In genomic region chr9:125074976-125075375, GRCh38 we compare ENCODE assay signal across 22 cellular contexts.
DNase-seq lines count a peak whose midpoint lies in the region; TF ChIP-seq lines count a peak whose summit lies in the region.
"Had no signal": no experiment of that assay in that cellular context is flagged by ENCODE, and none has a peak within 500 bp of the region (broad histone marks: within the 10 kb centered on the region; RNA-seq: fewer than 3 reads in every experiment).

No MANE protein-coding gene starts in this region.

- intact Hi-C loops in stomach (cut with DNase I; ENCODE audit: low total_unique reads), result no loop called here
- intact Hi-C loops in mammary epithelial cell (cut with micrococcal nuclease), result no loop called here

- H4K20me1 ChIP-seq in mammary epithelial cell (ENCODE audit: insufficient read depth, low read length), result no peaks in the 10 kb centered on the region

- H3K9me3 ChIP-seq in stomach, result no peaks in the 10 kb centered on the region
- H3K9me3 ChIP-seq in mammary epithelial cell (replicated peaks; ENCODE audit: insufficient read depth, low read length), result no peaks in the 10 kb centered on the region
- H3K9me3 ChIP-seq: colonic mucosa, thyroid gland had no signal

- dilution Hi-C loops in mammary epithelial cell (cut with HindIII; ENCODE audit: low sequenced_read_pairs), result no loop called here

- H3K36me3 ChIP-seq in stomach (no peaks in the 10 kb centered on the region), mammary epithelial cell (ENCODE audit: insufficient read depth, low read length) (no peaks in the 10 kb centered on the region)
- H3K36me3 ChIP-seq: colonic mucosa, thyroid gland had no signal

- no peaks in the 10 kb centered on the region for H3K79me2 ChIP-seq in mammary epithelial cell (ENCODE audit: insufficient read depth, low read length)

- no peak for TF ChIP-seq POLR2A in stomach (IDR thresholded peaks at IDR 0.05)

- no peak for TF ChIP-seq EP300 in stomach (IDR thresholded peaks at IDR 0.05)

- H3K4me3 ChIP-seq in choroid plexus epithelial cell (ENCODE audit: low read depth, low read length) (no peak overlapping the region), stomach (no peak overlapping the region), mammary epithelial cell (replicated peaks in 1 of 3; ENCODE audit: insufficient read depth in 1 of 3, low read depth in 2 of 3, low read length in 3 of 3) (no peak overlapping the region)
- H3K4me3 ChIP-seq: colonic mucosa, thyroid gland had no signal

- BruUV-seq in mammary epithelial cell (replicated peaks; lab: Mats Ljungman, UMichigan), result no TSS peak

- H2AFZ ChIP-seq in mammary epithelial cell (ENCODE audit: low read depth, low read length), result no peak overlapping the region

- TF ChIP-seq CTCF in choroid plexus epithelial cell (conservative IDR thresholded peaks at IDR 0.05; ENCODE audit: low read depth, low read length) (no peak), stomach (IDR thresholded peaks at IDR 0.05) (no peak), mammary epithelial cell (conservative IDR thresholded peaks at IDR 0.05 in 1 of 2, IDR thresholded peaks at IDR 0.05 in 1 of 2; ENCODE audit: extremely low read depth in 1 of 2, insufficient read depth in 1 of 2, low read depth in 1 of 2, low read length in 2 of 2) (no peak)

- H3K27me3 ChIP-seq in stomach (no peaks in the 10 kb centered on the region), mammary epithelial cell (ENCODE audit: insufficient read depth, low read length) (no peaks in the 10 kb centered on the region)
- H3K27me3 ChIP-seq: colonic mucosa, thyroid gland had no signal

- H3K27ac ChIP-seq in stomach (no peak overlapping the region), mammary epithelial cell (ENCODE audit: insufficient read depth, low read depth, low read length) (no peak overlapping the region)
- H3K27ac ChIP-seq: colonic mucosa, HL-60, thyroid gland had no signal

- H3K4me2 ChIP-seq in mammary epithelial cell (ENCODE audit: insufficient read depth, low read depth, low read length), result no peak overlapping the region

- no peak overlapping the region for H3K9ac ChIP-seq in mammary epithelial cell (ENCODE audit: insufficient read depth, low read length)

- H3K4me1 ChIP-seq in stomach, result no peaks in the 10 kb centered on the region
- no peaks in the 10 kb centered on the region for H3K4me1 ChIP-seq in mammary epithelial cell (ENCODE audit: insufficient read depth, low read length)
- H3K4me1 ChIP-seq: colonic mucosa, thyroid gland had no signal

- CTCF ChIA-PET in mammary epithelial cell (lab: Charles Lee; ENCODE audit: low non-redundant PET), result no interaction called here

- DNase-seq in HCEC 1CT (peak; percentile 53), choroid plexus epithelial cell (ENCODE audit: low read depth) (peak; percentile 53), hepatic stellate cell (ENCODE audit: low spot score) (peak; percentile 46), SW480 (ENCODE audit: low spot score) (no peak), germinal center (ENCODE audit: low spot score) (no peak), stomach (no peak), mammary epithelial cell (no peak)
- DNase-seq: activated CD4-positive, alpha-beta memory T cell treated with anti-CD3 and anti-CD28 coated beads, Interleukin-2, amount 10 ng/mL, durations not matched to agents 7 days and 5 days; activated CD4-positive, CD25-positive, alpha-beta regulatory T cell treated with anti-CD3 and anti-CD28 coated beads, Interleukin-2, amount 50 U/mL, for 72 hours; activated gamma-delta T cell; colonic mucosa; DMS79 treated with DMSO at 0.1 percent for 48 hours; immature natural killer cell; Kasumi-1; naive thymus-derived CD4-positive, alpha-beta T cell; NCI-H1092; NCI-H187 treated with DMSO at 0.1 percent for 48 hours; NCI-H526; SIG-M5; T-helper 1 cell; thyroid gland had no signal

- in situ Hi-C loops in mammary epithelial cell (cut with MboI; ENCODE audit: low sequenced_read_pairs in 2 of 2), result no loop called here

- 70 to 94% (median 87%) methylated on average over 2 of the region's 2 CpGs for WGBS in stomach, 5 donors
- WGBS in mammary epithelial cell (ENCODE audit: low coverage, missing lambda C conversion rate), result 93% methylated on average over 2 of the region's 2 CpGs

Comparison
In these comparisons a context has a peak if more than half of its experiments do, and no peak if none do; other contexts are left out.
1. DNase-seq: peak in HCEC 1CT (single experiment), choroid plexus epithelial cell (single experiment) and hepatic stellate cell (single experiment); none in SW480 (single experiment), germinal center (single experiment), stomach (single experiment) and mammary epithelial cell (single experiment).